18 cellular contexts compared by ENCODE assay signal in the genomic region with DNA sequence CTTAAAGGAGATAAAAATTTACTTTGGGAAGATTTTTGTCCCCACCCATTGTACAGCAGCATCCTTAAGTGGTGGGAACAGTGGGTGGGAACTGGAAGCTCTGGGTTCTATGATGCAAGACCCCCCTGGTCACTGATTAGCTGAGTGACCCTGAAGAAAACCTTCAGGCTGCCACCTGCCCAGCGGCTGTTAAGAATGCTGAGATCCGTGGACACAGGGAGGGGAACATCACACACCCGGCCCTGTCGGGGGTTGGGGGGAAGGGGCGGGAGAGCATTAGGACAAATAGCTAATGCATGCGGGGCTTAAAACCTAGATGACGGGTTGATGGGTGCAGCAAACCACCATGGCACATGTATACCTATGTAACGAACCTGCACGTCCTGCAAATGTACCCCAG. TPM values are rescaled to one million over a fixed set of nuclear protein-coding genes. Genes with fewer than 3 reads are reported as not detected.
A peak's percentile ranks its signal among the peaks of the same experiment; 100 is the strongest.
DNase-seq lines count a peak whose midpoint lies in the region; ATAC-seq and TF ChIP-seq lines count a peak whose summit lies in the region.
"Had no signal": no experiment of that assay in that cellular context is flagged by ENCODE, and none has a peak within 500 bp of the region (broad histone marks: within the 10 kb centered on the region; RNA-seq: fewer than 3 reads in every experiment).

No MANE protein-coding gene starts in this region.

- peaks cover 93% of the 10 kb centered on the region for H3K36me3 Mint-ChIP-seq in CD4-positive, alpha-beta T cell (ENCODE audit: low read depth)
- no peaks in the 10 kb centered on the region for H3K36me3 Mint-ChIP-seq in brain
- H3K36me3 Mint-ChIP-seq in naive thymus-derived CD8-positive, alpha-beta T cell: peaks cover 24 to 80% (median 49%) of the 10 kb centered on the region in 3 donors

- intact Hi-C loops in CD4-positive, alpha-beta T cell (cut with DNase I, micrococcal nuclease): no loop called here

- peaks cover 9% of the 10 kb centered on the region for H3K9me3 Mint-ChIP-seq in CD4-positive, alpha-beta T cell
- H3K9me3 Mint-ChIP-seq in brain: peaks cover 14 to 22% (median 15%) of the 10 kb centered on the region in 5 experiments
- H3K9me3 Mint-ChIP-seq in naive thymus-derived CD8-positive, alpha-beta T cell: peaks cover 0 to 22% (median 10%) of the 10 kb centered on the region in 9 donors

- ATAC-seq in CD4-positive, alpha-beta T cell (ENCODE audit: poor library complexity): no peak
- no peak for ATAC-seq in naive thymus-derived CD8-positive, alpha-beta T cell
- ATAC-seq in GM18858 (IDR thresholded peaks at IDR 0.05; ENCODE audit: unreplicated experiment) (no peak), HG03175 (IDR thresholded peaks at IDR 0.05; ENCODE audit: unreplicated experiment) (no peak)
- ATAC-seq: esophagus mucosa, right lobe of liver had no signal

- H3K27me3 ChIP-seq in CD4-positive, alpha-beta T cell (ENCODE audit: control insufficient read depth, insufficient read depth, low read length): no peaks in the 10 kb centered on the region
- H3K27me3 ChIP-seq: right lobe of liver, tibial nerve had no signal

- H3K9me3 ChIP-seq in CD4-positive, alpha-beta T cell (ENCODE audit: control insufficient read depth, low read length): peaks cover 5% of the 10 kb centered on the region
- H3K9me3 ChIP-seq: right lobe of liver had no signal

- peaks cover 72% of the 10 kb centered on the region for H3K4me1 Mint-ChIP-seq in CD4-positive, alpha-beta T cell (ENCODE audit: low read depth)
- H3K4me1 Mint-ChIP-seq in brain: peaks cover 29% of the 10 kb centered on the region
- peaks cover 32 to 71% (median 67%) of the 10 kb centered on the region in 4 donors for H3K4me1 Mint-ChIP-seq in naive thymus-derived CD8-positive, alpha-beta T cell

- CTCF ChIA-PET in CD4-positive, alpha-beta T cell (lab: Charles Lee): no interaction called here

- H3K4me3 Mint-ChIP-seq in CD4-positive, alpha-beta T cell: peak overlapping the region; percentile 73
- H3K4me3 Mint-ChIP-seq in brain: no peak overlapping the region
- peak overlapping the region in 7 of 10 donors; percentile 26 to 81 (median 65) for H3K4me3 Mint-ChIP-seq in naive thymus-derived CD8-positive, alpha-beta T cell

- DNase-seq in CD4-positive, alpha-beta T cell: no peak
- DNase-seq in ELF-1 (ENCODE audit: low read depth, low spot score) (peak; percentile 24), middle frontal gyrus (ENCODE audit: extremely low spot score, low spot score) (no peak)
- no peak for DNase-seq in naive thymus-derived CD8-positive, alpha-beta T cell
- DNase-seq: activated CD4-positive, alpha-beta T cell treated with anti-CD3 and anti-CD28 coated beads, Interleukin-2, amount 50 U/mL, for 48 hours; amygdala; GM23248; left ventricle myocardium inferior; NCI-H1105; NCI-H2107; occipital lobe; right lobe of liver; stimulated activated CD4-positive, alpha-beta T cell treated with anti-CD3 and anti-CD28 coated beads, Interleukin-15, amount 100 ng/mL, for 24 hours had no signal

- H3K27me3 Mint-ChIP-seq in CD4-positive, alpha-beta T cell: no peaks in the 10 kb centered on the region
- H3K27me3 Mint-ChIP-seq in brain: peaks cover 3% of the 10 kb centered on the region
- H3K27me3 Mint-ChIP-seq in naive thymus-derived CD8-positive, alpha-beta T cell: no peaks in the 10 kb centered on the region

- POLR2A ChIA-PET in CD4-positive, alpha-beta T cell (lab: Charles Lee): no interaction called here
- POLR2A ChIA-PET in naive thymus-derived CD8-positive, alpha-beta T cell (lab: Charles Lee): no interaction called here

- TF ChIP-seq CTCF in CD4-positive, alpha-beta T cell (IDR thresholded peaks at IDR 0.05): no peak
- TF ChIP-seq CTCF in brain (conservative IDR thresholded peaks at IDR 0.05): no peak

- no peak overlapping the region for H3K27ac ChIP-seq in CD4-positive, alpha-beta T cell (ENCODE audit: low read depth, low read length)
- H3K27ac ChIP-seq: GM23248, left ventricle myocardium inferior, right lobe of liver, tibial nerve had no signal

- peak overlapping the region; percentile 93 for H3K27ac Mint-ChIP-seq in CD4-positive, alpha-beta T cell
- peak overlapping the region in 3 of 5 experiments; percentile 36 to 87 (median 65) for H3K27ac Mint-ChIP-seq in brain
- peak overlapping the region; percentile 77 to 95 (median 86) for H3K27ac Mint-ChIP-seq in naive thymus-derived CD8-positive, alpha-beta T cell

RNA-seq across cellular contexts. Expression of gene CARD11, which starts 14.5 kb away (rescaled TPM):
- total RNA-seq in CD4-positive, alpha-beta T cell: 100 to 1,000 TPM; 118 to 122 TPM
- 7.4 TPM for polyA plus RNA-seq in brain (ENCODE audit: insufficient read depth, low read depth, low replicate concordance)
- total RNA-seq in naive thymus-derived CD8-positive, alpha-beta T cell: 100 to 1,000 TPM; 104 to 109 TPM
- polyA plus RNA-seq in naive thymus-derived CD8-positive, alpha-beta T cell: 10 to 100 TPM; 10.8 to 40.2 (median 18.9) TPM
- total RNA-seq: GM23248 had no signal
- polyA plus RNA-seq: GM23248 had no signal

Comparison
In these comparisons a context has a peak if more than half of its experiments do, and no peak if none do; other contexts are left out.
1. H3K4me3 Mint-ChIP-seq: peak in CD4-positive, alpha-beta T cell (single experiment) and naive thymus-derived CD8-positive, alpha-beta T cell (7 of 10); none in brain (0 of 5).
2. Peak in every context shown above with its lines, with median percentiles within 50 percentile points of each other: H3K27ac Mint-ChIP-seq.